Comparison of ENCODE assay signal across 12 cellular contexts in genomic region chr2:202883987-202884675, GRCh38. TPM values are rescaled to one million over a fixed set of nuclear protein-coding genes. Genes with fewer than 3 reads are reported as not detected.
A peak's percentile ranks its signal among the peaks of the same experiment; 100 is the strongest.
DNase-seq lines count a peak whose midpoint lies in the region; TF ChIP-seq lines count a peak whose summit lies in the region.
"Had no signal": no experiment of that assay in that cellular context is flagged by ENCODE, and none has a peak within 500 bp of the region (broad histone marks: within the 10 kb centered on the region; RNA-seq: fewer than 3 reads in every experiment).

No MANE protein-coding gene starts in this region.

- no peaks in the 10 kb centered on the region for H3K27me3 ChIP-seq in osteoblast (ENCODE audit: insufficient read depth, low read length)
- H3K27me3 ChIP-seq in esophagus squamous epithelium = no peaks in the 10 kb centered on the region

- H3K27ac ChIP-seq in osteoblast (ENCODE audit: low read depth, low read length) (peak overlapping the region; percentile 57), substantia nigra (ENCODE audit: low read depth, low read length, poor library complexity, severe bottlenecking) (no peak overlapping the region), esophagus squamous epithelium (no peak overlapping the region)

- TF ChIP-seq CTCF in choroid plexus epithelial cell (conservative IDR thresholded peaks at IDR 0.05; ENCODE audit: low read depth, low read length) = peak; percentile 51
- TF ChIP-seq CTCF in osteoblast (IDR thresholded peaks at IDR 0.05; ENCODE audit: extremely low read depth, low read depth, low read length) = peak; percentile 48
- TF ChIP-seq CTCF in esophagus squamous epithelium (IDR thresholded peaks at IDR 0.05) = no peak

- H3K79me2 ChIP-seq in osteoblast (ENCODE audit: insufficient read depth, low read length) = no peaks in the 10 kb centered on the region

- WGBS in esophagus squamous epithelium, 2 donors = 62 to 82% methylated on average over 5 of the region's 5 CpGs

- H3K4me3 ChIP-seq in choroid plexus epithelial cell (ENCODE audit: low read depth, low read length) = no peak overlapping the region
- H3K4me3 ChIP-seq in osteoblast (ENCODE audit: insufficient read depth, low read length) = no peak overlapping the region
- H3K4me3 ChIP-seq in esophagus squamous epithelium = no peak overlapping the region

- H3K36me3 ChIP-seq in osteoblast (ENCODE audit: insufficient read depth, low read length) (peaks cover 41% of the 10 kb centered on the region), esophagus squamous epithelium (peaks cover 0 to 95% (median 7%) of the 10 kb centered on the region in 3 donors)

- DNase-seq in EL (peak; percentile 27), NCI-H226 (peak; percentile 2), choroid plexus epithelial cell (ENCODE audit: low read depth) (peak; percentile 45), osteoblast (ENCODE audit: insufficient read length, low spot score, missing footprints) (peak; percentile 68), DMS153 (lab: John Stamatoyannopoulos, UW) (no peak), substantia nigra (lab: John Stamatoyannopoulos, UW) (no peak), esophagus squamous epithelium (lab: John Stamatoyannopoulos, UW) (no peak)
- DNase-seq: activated naive CD4-positive, alpha-beta T cell treated with anti-CD3 and anti-CD28 coated beads, Interleukin-2, amount 10 ng/mL, durations not matched to agents 7 days and 5 days; CD4-positive, alpha-beta memory T cell; naive B cell; NCI-H1048; Right ventricle myocardium superior had no signal

- H3K4me1 ChIP-seq in osteoblast (ENCODE audit: insufficient read depth, low read length) = peaks cover 2% of the 10 kb centered on the region
- H3K4me1 ChIP-seq in esophagus squamous epithelium = no peaks in the 10 kb centered on the region

- H2AFZ ChIP-seq in osteoblast (ENCODE audit: low read length) = no peak overlapping the region

- intact Hi-C loops in esophagus squamous epithelium (cut with DNase I) = no loop called here

- no peaks in the 10 kb centered on the region for H3K9me3 ChIP-seq in osteoblast (ENCODE audit: low read depth, low read length)
- no peaks in the 10 kb centered on the region for H3K9me3 ChIP-seq in esophagus squamous epithelium

- H3K4me2 ChIP-seq in osteoblast (ENCODE audit: insufficient read depth, low read length) = no peak overlapping the region

- H4K20me1 ChIP-seq in osteoblast (ENCODE audit: insufficient read depth, low read length) = no peaks in the 10 kb centered on the region

- no peak for TF ChIP-seq POLR2A in esophagus squamous epithelium (IDR thresholded peaks at IDR 0.05)

RNA-seq across cellular contexts. Expression of gene ICA1L, which starts 12.6 kb away (rescaled TPM):
- total RNA-seq in osteoblast (8.7 and 12.1 TPM in 2 replicates), esophagus squamous epithelium (1 to 10 TPM in 1 of 4 donors, under 1 TPM in 3; 0.53 to 8.0 (median 0.79) TPM)

RNA-seq across cellular contexts. Expression of gene WDR12, which starts 27.3 kb away (rescaled TPM):
- total RNA-seq in osteoblast = 18.6 and 21.4 TPM in 2 replicates
- total RNA-seq in esophagus squamous epithelium = 10 to 100 TPM; 22.0 to 52.4 (median 30.7) TPM

RNA-seq across cellular contexts. Expression of gene CARF, which starts 27.9 kb away (rescaled TPM):
- 11.9 and 13.8 TPM in 2 replicates for total RNA-seq in osteoblast
- total RNA-seq in esophagus squamous epithelium = 10 to 100 TPM in 1 of 4 donors, 1 to 10 TPM in 3; 2.4 to 11.6 (median 3.7) TPM

Comparison
In these comparisons a context has a peak if more than half of its experiments do, and no peak if none do; other contexts are left out.
1. DNase-seq: peak in EL (single experiment), NCI-H226 (single experiment), choroid plexus epithelial cell (single experiment) and osteoblast (single experiment); none in DMS153 (single experiment), substantia nigra (0 of 49) and esophagus squamous epithelium (single experiment).
2. CTCF ChIP-seq: peak in choroid plexus epithelial cell (single experiment) and osteoblast (single experiment); none in esophagus squamous epithelium (0 of 6).